In the genomic region with DNA sequence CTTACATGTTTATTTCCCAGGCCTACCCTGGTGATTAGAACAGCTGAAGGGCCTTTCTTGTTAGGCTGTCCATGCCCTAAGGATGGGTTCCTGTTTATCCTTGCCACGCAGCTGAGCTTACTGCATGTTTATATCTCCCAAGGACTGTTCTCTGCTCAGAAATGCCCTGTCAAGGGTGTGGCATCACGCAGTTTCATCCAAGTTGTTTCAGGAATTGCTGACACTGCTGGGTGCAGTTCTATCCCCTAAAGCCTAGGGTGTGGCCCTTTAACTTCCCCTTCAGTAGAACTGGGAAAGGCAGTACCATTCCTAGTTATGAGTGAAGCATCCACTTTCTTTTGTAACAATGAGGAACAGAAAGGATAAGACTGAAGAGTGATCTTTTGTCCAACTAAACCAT, we compare ENCODE assay signal across 24 cellular contexts. TPM values are rescaled to one million over a fixed set of nuclear protein-coding genes. Genes with fewer than 3 reads are reported as not detected.
DNase-seq lines count a peak whose midpoint lies in the region; ATAC-seq and TF ChIP-seq lines count a peak whose summit lies in the region.
"Had no signal": no experiment of that assay in that cellular context is flagged by ENCODE, and none has a peak within 500 bp of the region (broad histone marks: within the 10 kb centered on the region; RNA-seq: fewer than 3 reads in every experiment).

No MANE protein-coding gene starts in this region.

- peaks cover 11% of the 10 kb centered on the region for H3K4me1 Mint-ChIP-seq in activated CD8-positive, alpha-beta T cell treated with anti-CD3 and anti-CD28 coated beads for 36 hours (ENCODE audit: low read depth)
- peaks cover 16% of the 10 kb centered on the region for H3K4me1 Mint-ChIP-seq in activated CD8-positive, alpha-beta T cell treated with anti-CD3 and anti-CD28 coated beads, Interleukin-2, amount 10 ng/mL, durations not matched to agents 7 days and 5 days (ENCODE audit: low read depth)
- H3K4me1 Mint-ChIP-seq: activated naive CD4-positive, alpha-beta T cell treated with anti-CD3 and anti-CD28 coated beads, Interleukin-2, amount 50 U/mL, for 24 hours had no signal

- H3K27ac ChIP-seq in gastroesophageal sphincter (peak overlapping the region in 1 of 4 donors; percentile 21), spleen (peak overlapping the region in 5 of 8 donors; percentile 10 to 56 (median 33))

- H3K9me3 ChIP-seq in adipocyte (ENCODE audit: control insufficient read depth, low read length): no peaks in the 10 kb centered on the region
- no peaks in the 10 kb centered on the region for H3K9me3 ChIP-seq in gastroesophageal sphincter
- H3K9me3 ChIP-seq in spleen: no peaks in the 10 kb centered on the region
- H3K9me3 ChIP-seq: left lung had no signal

- H3K4me3 Mint-ChIP-seq in activated CD8-positive, alpha-beta T cell treated with anti-CD3 and anti-CD28 coated beads for 36 hours: no peak overlapping the region
- H3K4me3 Mint-ChIP-seq in activated CD8-positive, alpha-beta T cell treated with anti-CD3 and anti-CD28 coated beads, Interleukin-2, amount 10 ng/mL, durations not matched to agents 7 days and 5 days: no peak overlapping the region
- H3K4me3 Mint-ChIP-seq: activated naive CD4-positive, alpha-beta T cell treated with anti-CD3 and anti-CD28 coated beads, Interleukin-2, amount 50 U/mL, for 24 hours; activated T-cell treated with anti-CD3 and anti-CD28 coated beads, Interleukin-2, amount 50 U/mL, for 4 hours; stimulated activated memory B cell treated with anti-CD40 and anti-IgM and Interleukin-4, amounts not matched to agents 10 μg/mL and 1 μg/mL and 100 μg/mL, for 72 hours had no signal

- intact Hi-C loops in activated CD8-positive, alpha-beta T cell treated with anti-CD3 and anti-CD28 coated beads for 36 hours (cut with micrococcal nuclease): no loop called here
- intact Hi-C loops in spleen (cut with DNase I; ENCODE audit: low total_unique reads): no loop called here

- POLR2A ChIA-PET in activated CD8-positive, alpha-beta T cell treated with anti-CD3 and anti-CD28 coated beads for 36 hours (lab: Charles Lee): interaction anchor here (2.1 to 3.0 kb wide), 2 partner anchors 21 to 28 kb away, joined by 8 read pairs; a partner anchor contains a TSS
- POLR2A ChIA-PET in activated CD8-positive, alpha-beta T cell treated with anti-CD3 and anti-CD28 coated beads, Interleukin-2, amount 10 ng/mL, durations not matched to agents 7 days and 5 days (lab: Charles Lee): interaction anchor here (0.6 kb wide), 1 partner anchor 19 kb away, joined by 3 read pairs; no protein-coding TSS in a partner anchor

- 51 to 61% methylated on average over 2 of the region's 2 CpGs for WGBS in gastroesophageal sphincter (ENCODE audit: low coverage in 1 of 2), 2 donors
- WGBS in spleen, 5 donors: 63 to 75% (median 69%) methylated on average over 2 of the region's 2 CpGs

- no peaks in the 10 kb centered on the region for H3K27me3 Mint-ChIP-seq in activated CD8-positive, alpha-beta T cell treated with anti-CD3 and anti-CD28 coated beads for 36 hours
- no peaks in the 10 kb centered on the region for H3K27me3 Mint-ChIP-seq in activated CD8-positive, alpha-beta T cell treated with anti-CD3 and anti-CD28 coated beads, Interleukin-2, amount 10 ng/mL, durations not matched to agents 7 days and 5 days (ENCODE audit: low read depth)
- H3K27me3 Mint-ChIP-seq: activated naive CD4-positive, alpha-beta T cell treated with anti-CD3 and anti-CD28 coated beads, Interleukin-2, amount 50 U/mL, for 24 hours; stimulated activated memory B cell treated with anti-CD40 and anti-IgM and Interleukin-4, amounts not matched to agents 10 μg/mL and 1 μg/mL and 100 μg/mL, for 72 hours had no signal

- no peak for ATAC-seq in activated CD8-positive, alpha-beta T cell treated with anti-CD3 and anti-CD28 coated beads for 36 hours
- ATAC-seq in activated CD8-positive, alpha-beta T cell treated with anti-CD3 and anti-CD28 coated beads, Interleukin-2, amount 10 ng/mL, durations not matched to agents 7 days and 5 days: no peak
- peak; percentile 38 for ATAC-seq in gastroesophageal sphincter
- no peak for ATAC-seq in HG03354 (IDR thresholded peaks at IDR 0.05; ENCODE audit: poor library complexity, severe bottlenecking, unreplicated experiment)
- no peak for ATAC-seq in stimulated activated naive CD8-positive, alpha-beta T cell treated with anti-CD3 and anti-CD28 coated beads, Interleukin-15, Interleukin-2, amounts not matched to agents 100 U/mL and 50 U/mL, for 24 hours
- no peak for ATAC-seq in GM21367 (IDR thresholded peaks at IDR 0.05; ENCODE audit: unreplicated experiment)
- ATAC-seq: activated T-cell treated with anti-CD3 and anti-CD28 coated beads, Interleukin-2, amount 50 U/mL, for 4 hours; left lung; stimulated activated memory B cell treated with anti-CD40 and anti-IgM and Interleukin-4, amounts not matched to agents 10 μg/mL and 1 μg/mL and 100 μg/mL, for 72 hours had no signal

- H3K36me3 ChIP-seq in adipocyte (ENCODE audit: control insufficient read depth, insufficient read depth, low read length, severe bottlenecking) (peaks cover 72% of the 10 kb centered on the region), gastroesophageal sphincter (peaks cover 7 to 76% of the 10 kb centered on the region in 2 donors), spleen (peaks cover 0 to 76% (median 68%) of the 10 kb centered on the region in 6 donors)

- H3K9me3 Mint-ChIP-seq in activated CD8-positive, alpha-beta T cell treated with anti-CD3 and anti-CD28 coated beads for 36 hours: no peaks in the 10 kb centered on the region
- H3K9me3 Mint-ChIP-seq in activated CD8-positive, alpha-beta T cell treated with anti-CD3 and anti-CD28 coated beads, Interleukin-2, amount 10 ng/mL, durations not matched to agents 7 days and 5 days (ENCODE audit: insufficient read depth): no peaks in the 10 kb centered on the region
- H3K9me3 Mint-ChIP-seq: activated naive CD4-positive, alpha-beta T cell treated with anti-CD3 and anti-CD28 coated beads, Interleukin-2, amount 50 U/mL, for 24 hours; activated T-cell treated with anti-CD3 and anti-CD28 coated beads, Interleukin-2, amount 50 U/mL, for 4 hours; stimulated activated memory B cell treated with anti-CD40 and anti-IgM and Interleukin-4, amounts not matched to agents 10 μg/mL and 1 μg/mL and 100 μg/mL, for 72 hours had no signal

- H3K9ac ChIP-seq in adipocyte (ENCODE audit: low read length): peak overlapping the region; percentile 33

- CTCF ChIA-PET in activated CD8-positive, alpha-beta T cell treated with anti-CD3 and anti-CD28 coated beads for 36 hours (lab: Charles Lee): interaction anchor here (4.6 kb wide), 1 partner anchor 15 kb away, joined by 52 read pairs; no protein-coding TSS in a partner anchor
- CTCF ChIA-PET in activated CD8-positive, alpha-beta T cell treated with anti-CD3 and anti-CD28 coated beads, Interleukin-2, amount 10 ng/mL, durations not matched to agents 7 days and 5 days (lab: Charles Lee): interaction anchor here (1.2 to 1.3 kb wide), 2 partner anchors 21 to 28 kb away, joined by 3 read pairs; a partner anchor contains a TSS

- H3K27me3 ChIP-seq in adipocyte (replicated peaks; ENCODE audit: control insufficient read depth, insufficient read depth, low read length) (no peaks in the 10 kb centered on the region), gastroesophageal sphincter (no peaks in the 10 kb centered on the region), spleen (replicated peaks in 1 of 7) (no peaks in the 10 kb centered on the region)
- H3K27me3 ChIP-seq: left lung had no signal

- TF ChIP-seq CTCF in activated CD8-positive, alpha-beta T cell treated with anti-CD3 and anti-CD28 coated beads for 36 hours (IDR thresholded peaks at IDR 0.05): no peak
- TF ChIP-seq CTCF in gastroesophageal sphincter (IDR thresholded peaks at IDR 0.05): no peak
- TF ChIP-seq CTCF in spleen (IDR thresholded peaks at IDR 0.05 in 8 of 11, conservative IDR thresholded peaks at IDR 0.05 in 3 of 11): no peak

- H3K36me3 Mint-ChIP-seq in activated CD8-positive, alpha-beta T cell treated with anti-CD3 and anti-CD28 coated beads for 36 hours (ENCODE audit: low read depth): peaks cover 58% of the 10 kb centered on the region
- peaks cover 69% of the 10 kb centered on the region for H3K36me3 Mint-ChIP-seq in activated CD8-positive, alpha-beta T cell treated with anti-CD3 and anti-CD28 coated beads, Interleukin-2, amount 10 ng/mL, durations not matched to agents 7 days and 5 days (ENCODE audit: low read depth)

- H3K4me1 ChIP-seq in adipocyte (ENCODE audit: control insufficient read depth, insufficient read depth, low read length) (peaks cover 17% of the 10 kb centered on the region), gastroesophageal sphincter (peaks cover 0 to 18% (median 0%) of the 10 kb centered on the region in 3 donors), spleen (peaks cover 0 to 36% (median 19%) of the 10 kb centered on the region in 6 donors)

- TF ChIP-seq EP300 in gastroesophageal sphincter (IDR thresholded peaks at IDR 0.05): no peak

- TF ChIP-seq POLR2A in gastroesophageal sphincter (IDR thresholded peaks at IDR 0.05): no peak
- no peak for TF ChIP-seq POLR2A in spleen (IDR thresholded peaks at IDR 0.05)

- no peak overlapping the region for H3K4me3 ChIP-seq in adipocyte (ENCODE audit: low read length)
- no peak overlapping the region for H3K4me3 ChIP-seq in gastroesophageal sphincter
- H3K4me3 ChIP-seq in spleen: no peak overlapping the region
- H3K4me3 ChIP-seq: left lung had no signal

- no peak for DNase-seq in activated CD8-positive, alpha-beta T cell treated with anti-CD3 and anti-CD28 coated beads for 36 hours
- DNase-seq in activated CD8-positive, alpha-beta T cell treated with anti-CD3 and anti-CD28 coated beads, Interleukin-2, amount 10 ng/mL, durations not matched to agents 7 days and 5 days: no peak
- DNase-seq in adipocyte (ENCODE audit: low read depth) (peak; percentile 24), spleen (no peak)
- no peak for DNase-seq in stimulated activated naive CD8-positive, alpha-beta T cell treated with anti-CD3 and anti-CD28 coated beads, Interleukin-15, Interleukin-2, amounts not matched to agents 100 U/mL and 50 U/mL, for 24 hours
- DNase-seq: activated CD4-positive, alpha-beta T cell treated with anti-CD3 and anti-CD28 coated beads, Interleukin-2, amount 50 U/mL, for 4 hours; activated T-cell treated with anti-CD3 and anti-CD28 coated beads, Interleukin-2, amount 50 U/mL, for 4 hours; cortex of kidney; glutamatergic neuron; Kasumi-1; left lung; NCI-H1105; NCI-H2171; NCI-H69; occipital lobe; SIG-M5 had no signal

- peak overlapping the region; percentile 50 for H3K27ac Mint-ChIP-seq in activated CD8-positive, alpha-beta T cell treated with anti-CD3 and anti-CD28 coated beads for 36 hours
- H3K27ac Mint-ChIP-seq in activated CD8-positive, alpha-beta T cell treated with anti-CD3 and anti-CD28 coated beads, Interleukin-2, amount 10 ng/mL, durations not matched to agents 7 days and 5 days: no peak overlapping the region
- H3K27ac Mint-ChIP-seq: activated naive CD4-positive, alpha-beta T cell treated with anti-CD3 and anti-CD28 coated beads, Interleukin-2, amount 50 U/mL, for 24 hours; stimulated activated memory B cell treated with anti-CD40 and anti-IgM and Interleukin-4, amounts not matched to agents 10 μg/mL and 1 μg/mL and 100 μg/mL, for 72 hours had no signal

RNA-seq across cellular contexts. Expression of a gene that starts 5.0 kb away (rescaled TPM):
- total RNA-seq in activated CD8-positive, alpha-beta T cell treated with anti-CD3 and anti-CD28 coated beads for 36 hours: 1 to 10 TPM; 2.3 to 2.4 TPM
- total RNA-seq in activated CD8-positive, alpha-beta T cell treated with anti-CD3 and anti-CD28 coated beads, Interleukin-2, amount 10 ng/mL, durations not matched to agents 7 days and 5 days: 1 to 10 TPM; 3.1 to 4.4 TPM
- 1 to 10 TPM; 5.1 to 6.6 (median 5.8) TPM for total RNA-seq in gastroesophageal sphincter
- total RNA-seq in spleen: 1 to 10 TPM; 1.7 to 9.8 (median 3.0) TPM
- polyA plus RNA-seq in spleen: 10 to 100 TPM in 1 of 3 donors, 1 to 10 TPM in 2; 5.1 to 44.4 (median 6.0) TPM

RNA-seq across cellular contexts. Expression of a gene that starts 20.3 kb away (rescaled TPM):
- total RNA-seq in activated CD8-positive, alpha-beta T cell treated with anti-CD3 and anti-CD28 coated beads for 36 hours: 100 to 1,000 TPM; 775 to 810 TPM
- 1,000 to 10,000 TPM; 1,025 to 1,042 TPM for total RNA-seq in activated CD8-positive, alpha-beta T cell treated with anti-CD3 and anti-CD28 coated beads, Interleukin-2, amount 10 ng/mL, durations not matched to agents 7 days and 5 days
- total RNA-seq in gastroesophageal sphincter (100 to 1,000 TPM; 518 to 789 (median 702) TPM), spleen (1,000 to 10,000 TPM in 1 of 7 donors, 100 to 1,000 TPM in 6; 566 to 1,001 (median 658) TPM)
- 1,000 to 10,000 TPM; 1,442 to 2,199 (median 1,832) TPM for polyA plus RNA-seq in spleen

RNA-seq across cellular contexts. Expression of a gene that starts 25.6 kb away (rescaled TPM):
- 100 to 1,000 TPM; 213 to 241 TPM for total RNA-seq in activated CD8-positive, alpha-beta T cell treated with anti-CD3 and anti-CD28 coated beads for 36 hours
- 100 to 1,000 TPM; 306 to 313 TPM for total RNA-seq in activated CD8-positive, alpha-beta T cell treated with anti-CD3 and anti-CD28 coated beads, Interleukin-2, amount 10 ng/mL, durations not matched to agents 7 days and 5 days
- 100 to 1,000 TPM in 3 of 4 donors, 10 to 100 TPM in 1; 85.3 to 141 (median 113) TPM for total RNA-seq in gastroesophageal sphincter
- total RNA-seq in spleen: 100 to 1,000 TPM; 116 to 311 (median 263) TPM
- polyA plus RNA-seq in spleen: 100 to 1,000 TPM; 104 to 152 (median 125) TPM

RNA-seq across cellular contexts. Expression of a gene that starts 28.2 kb away (rescaled TPM):
- under 1 TPM in 1 of 2 experiments, not detected in 1; 0.09 TPM for total RNA-seq in activated CD8-positive, alpha-beta T cell treated with anti-CD3 and anti-CD28 coated beads for 36 hours
- total RNA-seq in activated CD8-positive, alpha-beta T cell treated with anti-CD3 and anti-CD28 coated beads, Interleukin-2, amount 10 ng/mL, durations not matched to agents 7 days and 5 days: under 1 TPM; 0.21 to 0.39 TPM
- total RNA-seq in gastroesophageal sphincter (under 1 TPM in 1 of 4 donors, not detected in 3; 0.39 TPM), spleen (not detected)
- polyA plus RNA-seq in spleen: under 1 TPM; 0.09 to 0.29 (median 0.24) TPM
- total RNA-seq: epithelial cell of proximal tubule, H1, occipital lobe had no signal
- polyA plus RNA-seq: BJ had no signal

RNA-seq across cellular contexts. Expression of a gene that starts 28.6 kb away (rescaled TPM):
- 10 to 100 TPM; 15.5 to 16.1 TPM for total RNA-seq in activated CD8-positive, alpha-beta T cell treated with anti-CD3 and anti-CD28 coated beads for 36 hours
- 10 to 100 TPM; 15.8 to 19.9 TPM for total RNA-seq in activated CD8-positive, alpha-beta T cell treated with anti-CD3 and anti-CD28 coated beads, Interleukin-2, amount 10 ng/mL, durations not matched to agents 7 days and 5 days
- total RNA-seq in gastroesophageal sphincter: 1 to 10 TPM; 3.7 to 8.4 (median 7.7) TPM
- total RNA-seq in spleen: 10 to 100 TPM in 4 of 7 donors, 1 to 10 TPM in 3; 7.5 to 29.2 (median 10.1) TPM
- polyA plus RNA-seq in spleen: 10 to 100 TPM in 1 of 3 donors, 1 to 10 TPM in 2; 2.4 to 35.8 (median 7.8) TPM
